Comparison of ENCODE assay signal across 1 cellular context in genomic region chr19:51108066-51108804, GRCh38.
TF ChIP-seq lines count a peak whose summit lies in the region.

TSS of gene CTU1 (minus strand) at chr19:51108409. CDS start at chr19:51104569, 3,840 bp downstream.

TF ChIP-seq in HepG2, 621 proteins besides CTCF, POLR2A, EP300 and RAD21 (continued from another document and continues in another):
- TF ChIP-seq PATZ1 (CRISPR knock-in tag; IDR thresholded peaks at IDR 0.05), result peak; percentile 31; the same call in 1 of the 2 replicates
- no peak for TF ChIP-seq TFAP4 (IDR thresholded peaks at IDR 0.05; ENCODE audit: borderline replicate concordance, low read depth)
- no peak for TF ChIP-seq HHEX (CRISPR knock-in tag; IDR thresholded peaks at IDR 0.05)
- TF ChIP-seq ZNF724P (CRISPR knock-in tag; IDR thresholded peaks at IDR 0.05; ENCODE audit: borderline replicate concordance), result no peak
- no peak for TF ChIP-seq ZNF678 (CRISPR knock-in tag; IDR thresholded peaks at IDR 0.05)
- TF ChIP-seq HNRNPK (IDR thresholded peaks at IDR 0.05; ENCODE audit: low read depth, low read length, poor library complexity, severe bottlenecking), result no peak
- no peak for TF ChIP-seq STAT5B (CRISPR knock-in tag; IDR thresholded peaks at IDR 0.05)
- no peak for TF ChIP-seq ZBTB3 (CRISPR knock-in tag; IDR thresholded peaks at IDR 0.05; ENCODE audit: borderline replicate concordance, low read depth)
- TF ChIP-seq SCMH1 (CRISPR knock-in tag; IDR thresholded peaks at IDR 0.05; ENCODE audit: borderline replicate concordance), result no peak
- TF ChIP-seq RXRB (CRISPR knock-in tag; IDR thresholded peaks at IDR 0.05; ENCODE audit: borderline replicate concordance), result peak; percentile 30; the same call in 1 of the 2 replicates
- TF ChIP-seq EEA1 (CRISPR knock-in tag; IDR thresholded peaks at IDR 0.05; ENCODE audit: borderline replicate concordance), result no peak
- peak; percentile 66; the same call in 1 of the 2 replicates for TF ChIP-seq ZGPAT (CRISPR knock-in tag; IDR thresholded peaks at IDR 0.05)
- TF ChIP-seq ZFX (CRISPR knock-in tag; IDR thresholded peaks at IDR 0.05; ENCODE audit: low read depth), result peak; percentile 95
- TF ChIP-seq ZIK1 (CRISPR knock-in tag; IDR thresholded peaks at IDR 0.05; ENCODE audit: borderline replicate concordance, low read depth), result no peak
- TF ChIP-seq SP5 (CRISPR knock-in tag; IDR thresholded peaks at IDR 0.05; ENCODE audit: borderline replicate concordance, low read depth), result 0 out of 2 replicates have a peak, but pooled peaks have one; percentile 28
- peak; percentile 22; the same call in 1 of the 2 replicates for TF ChIP-seq SOX5 (CRISPR knock-in tag; IDR thresholded peaks at IDR 0.05; ENCODE audit: borderline replicate concordance)
- TF ChIP-seq ZSCAN12 (CRISPR knock-in tag; IDR thresholded peaks at IDR 0.05), result no peak
- TF ChIP-seq ZNF232 (CRISPR knock-in tag; IDR thresholded peaks at IDR 0.05; ENCODE audit: borderline replicate concordance), result 0 out of 2 replicates have a peak, but pooled peaks have one; percentile 76
- TF ChIP-seq ZNF563 (CRISPR knock-in tag; IDR thresholded peaks at IDR 0.05), result no peak
- 0 out of 2 replicates have a peak, but pooled peaks have one; percentile 22 for TF ChIP-seq FOXA3 (CRISPR knock-in tag; IDR thresholded peaks at IDR 0.05)
- TF ChIP-seq CEBPB (IDR thresholded peaks at IDR 0.05; ENCODE audit: borderline replicate concordance, low read depth, low read length), result 0 out of 2 replicates have a peak, but pooled peaks have one; percentile 7
- no peak for TF ChIP-seq SKI (IDR thresholded peaks at IDR 0.05; ENCODE audit: partially characterized antibody)
- TF ChIP-seq ZNF773 (CRISPR knock-in tag; IDR thresholded peaks at IDR 0.05; ENCODE audit: borderline replicate concordance), result no peak
- peak; percentile 60; the same call in 1 of the 2 replicates for TF ChIP-seq MXD3 (CRISPR knock-in tag; IDR thresholded peaks at IDR 0.05)
- peak; percentile 86 for TF ChIP-seq POLR2AphosphoS5 (IDR thresholded peaks at IDR 0.05; ENCODE audit: low read depth, low read length)
- TF ChIP-seq TBX2 (CRISPR knock-in tag; IDR thresholded peaks at IDR 0.05; ENCODE audit: borderline replicate concordance), result no peak; the same call in 1 of the 2 replicates
- no peak for TF ChIP-seq BRCA1 (CRISPR knock-in tag; IDR thresholded peaks at IDR 0.05)
- TF ChIP-seq AKAP8 (CRISPR knock-in tag; IDR thresholded peaks at IDR 0.05), result no peak
- TF ChIP-seq JUND (CRISPR knock-in tag; IDR thresholded peaks at IDR 0.05), result no peak
- peak; percentile 97 for TF ChIP-seq RFX3 (CRISPR knock-in tag; IDR thresholded peaks at IDR 0.05)
- TF ChIP-seq HMGA1 (CRISPR knock-in tag; conservative IDR thresholded peaks at IDR 0.05), result no peak
- no peak for TF ChIP-seq HIVEP1 (CRISPR knock-in tag; IDR thresholded peaks at IDR 0.05)
- peak; percentile 89 for TF ChIP-seq TARDBP (CRISPR knock-in tag; IDR thresholded peaks at IDR 0.05)
- no peak for TF ChIP-seq NFRKB (IDR thresholded peaks at IDR 0.05)
- peak; percentile 100 for TF ChIP-seq THAP11 (CRISPR knock-in tag; IDR thresholded peaks at IDR 0.05)
- TF ChIP-seq ZNF607 (CRISPR knock-in tag; IDR thresholded peaks at IDR 0.05; ENCODE audit: borderline replicate concordance), result no peak; the same call in 1 of the 2 replicates
- no peak for TF ChIP-seq PLSCR1 (CRISPR knock-in tag; IDR thresholded peaks at IDR 0.05; ENCODE audit: borderline replicate concordance)
- TF ChIP-seq ZNF576 (CRISPR knock-in tag; IDR thresholded peaks at IDR 0.05), result no peak
- 0 out of 2 replicates have a peak, but pooled peaks have one; percentile 31 for TF ChIP-seq PAXIP1 (CRISPR knock-in tag; conservative IDR thresholded peaks at IDR 0.05)
- TF ChIP-seq RARA (CRISPR knock-in tag; IDR thresholded peaks at IDR 0.05), result 0 out of 2 replicates have a peak, but pooled peaks have one; percentile 13
- TF ChIP-seq KDM2A (CRISPR knock-in tag; IDR thresholded peaks at IDR 0.05; ENCODE audit: borderline replicate concordance, low read depth), result peak; percentile 55
- TF ChIP-seq MATR3 (CRISPR knock-in tag; IDR thresholded peaks at IDR 0.05), result no peak
- TF ChIP-seq ZBTB40 (IDR thresholded peaks at IDR 0.05), result peak; percentile 56
- peak; percentile 76; the same call in 1 of the 2 replicates for TF ChIP-seq ZBTB40 (CRISPR knock-in tag; IDR thresholded peaks at IDR 0.05)
- no peak for TF ChIP-seq ZBTB7A (CRISPR knock-in tag; IDR thresholded peaks at IDR 0.05)
- no peak for TF ChIP-seq NPAS2 (CRISPR knock-in tag; IDR thresholded peaks at IDR 0.05; ENCODE audit: borderline replicate concordance)
- TF ChIP-seq ZNF24 (IDR thresholded peaks at IDR 0.05), result no peak
- no peak for TF ChIP-seq NFE2 (CRISPR knock-in tag; IDR thresholded peaks at IDR 0.05)
